19 cellular contexts compared by ENCODE assay signal in the genomic region with DNA sequence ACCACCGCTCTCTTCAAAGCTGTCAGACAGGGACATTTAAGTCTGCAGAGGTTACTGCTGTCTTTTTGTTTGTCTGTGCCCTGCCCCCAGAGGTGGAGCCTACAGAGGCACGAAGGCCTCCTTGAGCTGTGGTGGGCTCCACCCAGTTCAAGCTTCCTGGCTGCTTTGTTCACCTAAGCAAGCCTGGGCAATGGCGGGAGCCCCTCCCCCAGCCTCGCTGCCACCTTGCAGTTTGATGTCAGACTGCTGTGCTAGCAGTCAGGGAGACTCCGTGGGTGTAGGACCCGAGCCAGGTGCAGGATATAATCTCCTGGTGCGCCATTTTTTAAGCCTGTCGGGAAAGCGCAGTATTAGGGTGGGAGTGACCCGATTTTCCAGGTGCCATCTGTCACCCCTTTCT. TPM values are rescaled to one million over a fixed set of nuclear protein-coding genes. Genes with fewer than 3 reads are reported as not detected.
"Had no signal": no experiment of that assay in that cellular context is flagged by ENCODE, and none has a peak within 500 bp of the region (broad histone marks: within the 10 kb centered on the region; RNA-seq: fewer than 3 reads in every experiment).

No MANE protein-coding gene starts in this region.

RNA-seq across cellular contexts. Expression of a gene that starts 28.0 kb away (rescaled TPM):
- total RNA-seq: ascending aorta had no signal

RNA-seq across cellular contexts. Expression of a gene that starts 33.4 kb away (rescaled TPM):
- total RNA-seq: activated naive CD4-positive, alpha-beta T cell treated with anti-CD3 and anti-CD28 coated beads for 36 hours; activated naive CD4-positive, alpha-beta T cell treated with anti-CD3 and anti-CD28 coated beads, Interleukin-2, amount 50 U/mL, for 72 hours; activated naive CD8-positive, alpha-beta T cell treated with anti-CD3 and anti-CD28 coated beads for 36 hours; activated naive CD8-positive, alpha-beta T cell treated with anti-CD3 and anti-CD28 coated beads, Interleukin-2, amount 10 ng/mL, durations not matched to agents 7 days and 5 days; activated T-cell treated with anti-CD3 and anti-CD28 coated beads, Interleukin-2, amount 50 U/mL, for 4 hours; activated T-cell treated with anti-CD3 and anti-CD28 coated beads, Interleukin-2, amount 50 U/mL, for 72 hours; activated T-helper 1 cell treated with anti-CD3 and anti-CD28 coated beads, Interleukin-12 subunit alpha, Interleukin-12 subunit beta, Interleukin-2, Interleukin-4 antibody, amounts not matched to agents 30 ng/mL and 10 ng/mL and 1 ng/mL, durations not matched to agents 14 hours and 24 hours and 36 hours; activated T-helper 17 cell treated with anti-CD3 and anti-CD28 coated beads, Interleukin-2, amount 50 U/mL, for 72 hours; activated T-helper 2 cell treated with anti-CD3 and anti-CD28 coated beads, Interferon-gamma antibody, Interleukin-2, Interleukin-4, amounts not matched to agents 10 μg/mL and 5 μg/mL and 100 μg/mL, durations not matched to agents 14 hours and 24 hours and 36 hours; adrenal gland; aorta; ascending aorta; astrocyte; body of pancreas; breast epithelium; bronchial epithelial cell; cardiac muscle cell; cardiac septum; cerebellum had no signal
